Comparison of ENCODE assay signal across 9 cellular contexts in the genomic region with DNA sequence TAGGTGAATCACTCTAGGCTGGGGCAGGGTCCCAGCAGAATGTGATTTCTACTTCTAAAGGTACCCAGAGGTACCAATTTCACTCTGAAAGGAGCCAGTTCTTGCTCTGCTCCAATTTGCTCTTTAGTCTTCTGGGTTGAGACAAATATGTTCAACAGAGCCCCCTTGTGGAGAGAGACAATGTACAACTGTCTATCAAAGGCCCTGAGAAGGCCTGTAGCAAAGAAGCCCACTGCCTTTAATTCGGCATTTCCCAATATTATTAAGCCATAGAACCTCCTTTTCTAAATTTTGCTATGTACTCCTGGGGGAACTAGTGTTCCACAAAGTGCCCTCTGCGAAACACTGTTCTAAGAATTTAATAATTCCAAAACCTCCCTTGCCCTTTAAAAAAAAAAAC.
DNase-seq lines count a peak whose midpoint lies in the region; ATAC-seq, FAIRE-seq and TF ChIP-seq lines count a peak whose summit lies in the region.
"Had no signal": no experiment of that assay in that cellular context is flagged by ENCODE, and none has a peak within 500 bp of the region (broad histone marks: within the 10 kb centered on the region; RNA-seq: fewer than 3 reads in every experiment).

No MANE protein-coding gene starts in this region.

- ATAC-seq in activated CD4-positive, alpha-beta T cell treated with anti-CD3 and anti-CD28 coated beads for 36 hours: peak; percentile 39

- H3K27me3 ChIP-seq in endothelial cell of umbilical vein (ENCODE audit: control insufficient read depth in 2 of 2, insufficient read depth in 2 of 2, low read length in 2 of 2): no peaks in the 10 kb centered on the region
- H3K27me3 ChIP-seq in testis: no peaks in the 10 kb centered on the region

- H3K79me2 ChIP-seq in endothelial cell of umbilical vein (ENCODE audit: control insufficient read depth, insufficient read depth, low read length): no peaks in the 10 kb centered on the region

- H3K9ac ChIP-seq in endothelial cell of umbilical vein (replicated peaks; ENCODE audit: extremely low read depth, insufficient read depth, low read length): no peak overlapping the region

- no peaks in the 10 kb centered on the region for H3K36me3 Mint-ChIP-seq in activated CD4-positive, alpha-beta T cell treated with anti-CD3 and anti-CD28 coated beads for 36 hours (ENCODE audit: low read depth)

- TF ChIP-seq POLR2A in endothelial cell of umbilical vein (IDR thresholded peaks at IDR 0.05; ENCODE audit: low read depth, low read length): no peak
- TF ChIP-seq POLR2A in testis (IDR thresholded peaks at IDR 0.05): no peak

- POLR2A ChIA-PET in activated CD4-positive, alpha-beta T cell treated with anti-CD3 and anti-CD28 coated beads for 36 hours (lab: Charles Lee): interaction anchor here (0.6 kb wide), 1 partner anchor 65 kb away, joined by 3 read pairs; no protein-coding TSS in a partner anchor
- POLR2A ChIA-PET in endothelial cell of umbilical vein (lab: Charles Lee): no interaction called here

- no peak overlapping the region for H2AFZ ChIP-seq in endothelial cell of umbilical vein (ENCODE audit: low read depth, low read length)

- H3K9me1 ChIP-seq in endothelial cell of umbilical vein (replicated peaks; ENCODE audit: control insufficient read depth, extremely low read depth, insufficient read depth, low read length): no peaks in the 10 kb centered on the region

- TF ChIP-seq CTCF in endothelial cell of umbilical vein (IDR thresholded peaks at IDR 0.05; ENCODE audit: extremely low read depth in 1 of 2, insufficient read depth in 1 of 2, low read depth in 1 of 2, low read length in 2 of 2) (peak; percentile 32 to 40), testis (IDR thresholded peaks at IDR 0.05) (no peak)

- CTCF ChIA-PET in activated CD4-positive, alpha-beta T cell treated with anti-CD3 and anti-CD28 coated beads for 36 hours (lab: Charles Lee): no interaction called here
- CTCF ChIA-PET in endothelial cell of umbilical vein (lab: Charles Lee): interaction anchor here (1.3 to 1.6 kb wide), 3 partner anchors 18 to 189 kb away, joined by 3 to 4 read pairs (median 3); no protein-coding TSS in a partner anchor

- no peak overlapping the region for H3K27ac Mint-ChIP-seq in activated CD4-positive, alpha-beta T cell treated with anti-CD3 and anti-CD28 coated beads for 36 hours
- H3K27ac Mint-ChIP-seq: memory B cell had no signal

- H3K9me3 Mint-ChIP-seq in activated CD4-positive, alpha-beta T cell treated with anti-CD3 and anti-CD28 coated beads for 36 hours (ENCODE audit: low read depth): no peaks in the 10 kb centered on the region

- H4K20me1 ChIP-seq in endothelial cell of umbilical vein (replicated peaks; ENCODE audit: control insufficient read depth, extremely low read depth, insufficient read depth, low read length): no peaks in the 10 kb centered on the region

- H3K36me3 ChIP-seq in endothelial cell of umbilical vein (ENCODE audit: control insufficient read depth in 2 of 2, extremely low read depth in 1 of 2, insufficient read depth in 2 of 2, low read length in 2 of 2): no peaks in the 10 kb centered on the region
- no peaks in the 10 kb centered on the region for H3K36me3 ChIP-seq in testis (ENCODE audit: low read depth, missing control alignments)

- no peaks in the 10 kb centered on the region for H3K4me1 Mint-ChIP-seq in activated CD4-positive, alpha-beta T cell treated with anti-CD3 and anti-CD28 coated beads for 36 hours
- H3K4me1 Mint-ChIP-seq: memory B cell had no signal

- no TSS peak for BruUV-seq in endothelial cell of umbilical vein (replicated peaks; lab: Mats Ljungman, UMichigan)

- peak; percentile 64 for FAIRE-seq in endothelial cell of umbilical vein (lab: Jason Lieb, UNC)

- intact Hi-C loops in activated CD4-positive, alpha-beta T cell treated with anti-CD3 and anti-CD28 coated beads for 36 hours (cut with DNase I, micrococcal nuclease): loop anchor here in 1 of 2 experiments (1.0 to 2.0 kb wide), 2 partner anchors 499 to 559 kb away; no protein-coding TSS in a partner anchor
- intact Hi-C loops in endothelial cell of umbilical vein (cut with micrococcal nuclease): loop anchor here (1.0 to 5.0 kb wide), 6 partner anchors 19 to 502 kb away; no protein-coding TSS in a partner anchor
- intact Hi-C loops in testis (cut with DNase I; ENCODE audit: low total_unique reads): no loop called here

- dilution Hi-C loops in endothelial cell of umbilical vein (cut with MboI; ENCODE audit: extremely low pct_ligation_motif_present, low sequenced_read_pairs): no loop called here

- 97 to 98% methylated on average over 2 of the region's 2 CpGs for WGBS in testis, 2 donors

- H3K4me3 ChIP-seq in endothelial cell of umbilical vein (replicated peaks in 1 of 3; ENCODE audit: insufficient read depth in 1 of 3, low read depth in 1 of 3, low read length in 3 of 3): no peak overlapping the region
- no peak overlapping the region for H3K4me3 ChIP-seq in testis

- no peak overlapping the region for H3K4me3 Mint-ChIP-seq in activated CD4-positive, alpha-beta T cell treated with anti-CD3 and anti-CD28 coated beads for 36 hours
- H3K4me3 Mint-ChIP-seq: memory B cell had no signal

- H3K9me3 ChIP-seq in endothelial cell of umbilical vein (replicated peaks; ENCODE audit: control insufficient read depth, insufficient read depth, low read length): no peaks in the 10 kb centered on the region
- H3K9me3 ChIP-seq in testis: no peaks in the 10 kb centered on the region

- no peak overlapping the region for H3K4me2 ChIP-seq in endothelial cell of umbilical vein (ENCODE audit: insufficient read depth, low read length)

- H3K4me1 ChIP-seq in endothelial cell of umbilical vein (ENCODE audit: control insufficient read depth, extremely low read depth, insufficient read depth, low read length): peaks cover 11% of the 10 kb centered on the region
- no peaks in the 10 kb centered on the region for H3K4me1 ChIP-seq in testis

- H3K27ac ChIP-seq in endothelial cell of umbilical vein (ENCODE audit: insufficient read depth, low read depth, low read length): no peak overlapping the region
- no peak overlapping the region for H3K27ac ChIP-seq in testis

- no peaks in the 10 kb centered on the region for H3K27me3 Mint-ChIP-seq in activated CD4-positive, alpha-beta T cell treated with anti-CD3 and anti-CD28 coated beads for 36 hours

- no peak for DNase-seq in activated CD4-positive, alpha-beta T cell treated with anti-CD3 and anti-CD28 coated beads for 36 hours
- DNase-seq in activated CD4-positive, alpha-beta T cell treated with anti-CD3 and anti-CD28 coated beads, Interleukin-2, amount 50 U/mL, for 1 hour: no peak
- DNase-seq in NCI-H2029 treated with DMSO at 0.1 percent for 48 hours (lab: John Stamatoyannopoulos, UW): peak; percentile 21
- DNase-seq in endothelial cell of umbilical vein (ENCODE audit: low read depth, low spot score): peak; percentile 34
- peak; percentile 27 for DNase-seq in testis
- DNase-seq in stimulated activated CD4-positive, alpha-beta T cell treated with anti-CD3 and anti-CD28 coated beads, Interleukin-12 subunit alpha, Interleukin-12 subunit beta, amount 100 ng/mL, for 4 hours: no peak
- no peak for DNase-seq in NCI-H2107 (lab: John Stamatoyannopoulos, UW)
- no peak for DNase-seq in kidney glomerular epithelial cell (lab: John Stamatoyannopoulos, UW)

TF ChIP-seq in endothelial cell of umbilical vein, 7 proteins besides CTCF, POLR2A, EP300 and RAD21:
- no peak for TF ChIP-seq FOS (IDR thresholded peaks at IDR 0.05; ENCODE audit: borderline replicate concordance, insufficient read depth, low read length)
- TF ChIP-seq POLR2AphosphoS5 (IDR thresholded peaks at IDR 0.05; ENCODE audit: insufficient read depth, low read depth, low read length): no peak
- TF ChIP-seq JUN (IDR thresholded peaks at IDR 0.05; ENCODE audit: borderline replicate concordance, insufficient read depth, insufficient read length, low read depth): no peak
- no peak for TF ChIP-seq MYC (IDR thresholded peaks at IDR 0.05; ENCODE audit: low read depth, low read length)

Comparison
In these comparisons a context has a peak if more than half of its experiments do, and no peak if none do; other contexts are left out.
1. DNase-seq: peak in NCI-H2029 treated with DMSO at 0.1 percent for 48 hours (single experiment), endothelial cell of umbilical vein (single experiment) and testis (single experiment); none in activated CD4-positive, alpha-beta T cell treated with anti-CD3 and anti-CD28 coated beads for 36 hours (single experiment), activated CD4-positive, alpha-beta T cell treated with anti-CD3 and anti-CD28 coated beads, Interleukin-2, amount 50 U/mL, for 1 hour (single experiment), stimulated activated CD4-positive, alpha-beta T cell treated with anti-CD3 and anti-CD28 coated beads, Interleukin-12 subunit alpha, Interleukin-12 subunit beta, amount 100 ng/mL, for 4 hours (single experiment), NCI-H2107 (single experiment) and kidney glomerular epithelial cell (single experiment).
2. CTCF ChIP-seq: peak in endothelial cell of umbilical vein (2 of 2); none in testis (0 of 3).